In genomic region chr19:30666301-30666803, GRCh38 we compare ENCODE assay signal across 8 cellular contexts.
DNase-seq lines count a peak whose midpoint lies in the region; ATAC-seq and TF ChIP-seq lines count a peak whose summit lies in the region.

No MANE protein-coding gene starts in this region.

- no peak overlapping the region for H3K4me2 ChIP-seq in fibroblast of lung (ENCODE audit: extremely low read depth, insufficient read depth, low read length)

- TF ChIP-seq CTCF in cardiac muscle cell (IDR thresholded peaks at IDR 0.05; ENCODE audit: low read depth, low read length) (peak; percentile 98), fibroblast of lung (conservative IDR thresholded peaks at IDR 0.05 in 1 of 2, IDR thresholded peaks at IDR 0.05 in 1 of 2; ENCODE audit: low read depth in 1 of 2, low read length in 2 of 2) (peak; percentile 88 to 98)

- intact Hi-C loops in cardiac septum (cut with DNase I) = no loop called here

- H3K9me3 ChIP-seq in cardiac muscle cell (ENCODE audit: low read depth) = no peaks in the 10 kb centered on the region
- no peaks in the 10 kb centered on the region for H3K9me3 ChIP-seq in fibroblast of lung (ENCODE audit: control insufficient read depth, insufficient read depth, low read depth, low read length)

- H3K36me3 ChIP-seq in cardiac muscle cell (no peaks in the 10 kb centered on the region), fibroblast of lung (ENCODE audit: control insufficient read depth, insufficient read depth, low read length) (no peaks in the 10 kb centered on the region)

- H3K79me2 ChIP-seq in fibroblast of lung (ENCODE audit: control insufficient read depth, insufficient read depth, low read length) = no peaks in the 10 kb centered on the region

- H3K27me3 ChIP-seq in cardiac muscle cell = peaks cover 28% of the 10 kb centered on the region
- no peaks in the 10 kb centered on the region for H3K27me3 ChIP-seq in fibroblast of lung (ENCODE audit: control insufficient read depth, insufficient read depth, low read length)

- H3K9ac ChIP-seq in fibroblast of lung (ENCODE audit: insufficient read depth, low read length) = no peak overlapping the region

- ATAC-seq in HG03469 (IDR thresholded peaks at IDR 0.05; ENCODE audit: unreplicated experiment) = no peak

- DNase-seq in cardiac muscle cell (ENCODE audit: low read depth in 1 of 2, low spot score in 1 of 2) (peak; percentile 36 to 69), cardiac septum (ENCODE audit: low spot score) (no peak), NCI-H2171 treated with DMSO at 0.1 percent for 48 hours (lab: John Stamatoyannopoulos, UW) (peak; percentile 88), fibroblast of lung (ENCODE audit: low read depth in 2 of 2) (peak in 1 of 2 donors; percentile 28), nucleus accumbens (lab: John Stamatoyannopoulos, UW) (peak in 37 of 56 donors; percentile 9 to 74 (median 36)), globus pallidus (ENCODE audit: low spot score) (no peak)
- DNase-seq in activated CD8-positive, alpha-beta memory T cell treated with anti-CD3 and anti-CD28 coated beads for 48 hours (ENCODE audit: low read depth in 2 of 3, low spot score in 2 of 3) = peak in 2 of 3 experiments; percentile 5 to 11

- H3K4me1 ChIP-seq in cardiac muscle cell (ENCODE audit: low read depth) (no peaks in the 10 kb centered on the region), fibroblast of lung (ENCODE audit: control insufficient read depth, extremely low read depth, insufficient read depth, low read length) (no peaks in the 10 kb centered on the region)

- no peaks in the 10 kb centered on the region for H4K20me1 ChIP-seq in fibroblast of lung (ENCODE audit: control insufficient read depth, extremely low read depth, insufficient read depth, low read length)

- no peak overlapping the region for H2AFZ ChIP-seq in fibroblast of lung (ENCODE audit: low read length)

- H3K4me3 ChIP-seq in cardiac muscle cell (no peak overlapping the region), fibroblast of lung (replicated peaks in 1 of 4; ENCODE audit: control extremely low read depth in 1 of 4, insufficient read depth in 1 of 4, low read depth in 3 of 4, low read length in 4 of 4) (no peak overlapping the region)

- H3K27ac ChIP-seq in cardiac muscle cell (no peak overlapping the region), fibroblast of lung (ENCODE audit: insufficient read depth, low read length) (no peak overlapping the region)

Comparison
In these comparisons a context has a peak if more than half of its experiments do, and no peak if none do; other contexts are left out.
1. DNase-seq: peak in cardiac muscle cell (2 of 2), NCI-H2171 treated with DMSO at 0.1 percent for 48 hours (single experiment), activated CD8-positive, alpha-beta memory T cell treated with anti-CD3 and anti-CD28 coated beads for 48 hours (2 of 3) and nucleus accumbens (37 of 56); none in cardiac septum (single experiment) and globus pallidus (single experiment).